In the genomic region with DNA sequence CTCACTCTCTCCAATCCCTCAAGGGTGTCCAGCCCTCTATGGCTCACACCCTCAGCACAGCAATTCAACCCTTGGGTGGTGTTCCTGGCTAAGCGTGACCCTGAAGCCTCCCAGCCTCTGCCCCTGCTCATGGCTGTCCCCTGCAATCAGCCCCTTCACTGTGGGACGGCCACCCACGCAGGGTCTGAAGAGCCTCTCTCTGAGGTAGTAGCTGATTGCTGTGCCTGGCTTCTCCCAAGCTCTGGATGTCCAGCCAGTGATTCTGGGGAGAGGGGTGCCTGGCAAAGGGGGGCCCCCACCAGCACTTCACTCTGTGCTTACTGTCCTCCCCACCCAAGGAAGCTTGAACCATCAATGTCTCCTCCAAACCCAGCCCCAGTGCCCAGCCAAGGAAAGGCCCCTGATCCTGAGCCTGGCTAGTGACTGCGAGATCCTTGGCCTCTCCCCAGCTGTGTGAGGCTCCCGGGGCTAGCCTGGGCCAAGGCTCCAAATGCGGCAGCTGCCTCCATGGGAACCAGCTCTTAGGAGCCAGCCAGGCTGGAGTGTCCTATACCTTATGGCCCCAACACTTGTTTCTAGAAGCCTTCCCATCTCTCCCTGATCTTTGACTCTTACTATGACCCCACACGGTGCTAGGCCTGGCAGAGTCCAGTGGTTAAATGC, we compare ENCODE assay signal across 1 cellular context.
TF ChIP-seq lines count a peak whose summit lies in the region.

No MANE protein-coding gene starts in this region.

TF ChIP-seq in GM23338, 12 proteins besides CTCF, POLR2A, EP300 and RAD21 (continued from another document):
- TF ChIP-seq, protein P1, sequence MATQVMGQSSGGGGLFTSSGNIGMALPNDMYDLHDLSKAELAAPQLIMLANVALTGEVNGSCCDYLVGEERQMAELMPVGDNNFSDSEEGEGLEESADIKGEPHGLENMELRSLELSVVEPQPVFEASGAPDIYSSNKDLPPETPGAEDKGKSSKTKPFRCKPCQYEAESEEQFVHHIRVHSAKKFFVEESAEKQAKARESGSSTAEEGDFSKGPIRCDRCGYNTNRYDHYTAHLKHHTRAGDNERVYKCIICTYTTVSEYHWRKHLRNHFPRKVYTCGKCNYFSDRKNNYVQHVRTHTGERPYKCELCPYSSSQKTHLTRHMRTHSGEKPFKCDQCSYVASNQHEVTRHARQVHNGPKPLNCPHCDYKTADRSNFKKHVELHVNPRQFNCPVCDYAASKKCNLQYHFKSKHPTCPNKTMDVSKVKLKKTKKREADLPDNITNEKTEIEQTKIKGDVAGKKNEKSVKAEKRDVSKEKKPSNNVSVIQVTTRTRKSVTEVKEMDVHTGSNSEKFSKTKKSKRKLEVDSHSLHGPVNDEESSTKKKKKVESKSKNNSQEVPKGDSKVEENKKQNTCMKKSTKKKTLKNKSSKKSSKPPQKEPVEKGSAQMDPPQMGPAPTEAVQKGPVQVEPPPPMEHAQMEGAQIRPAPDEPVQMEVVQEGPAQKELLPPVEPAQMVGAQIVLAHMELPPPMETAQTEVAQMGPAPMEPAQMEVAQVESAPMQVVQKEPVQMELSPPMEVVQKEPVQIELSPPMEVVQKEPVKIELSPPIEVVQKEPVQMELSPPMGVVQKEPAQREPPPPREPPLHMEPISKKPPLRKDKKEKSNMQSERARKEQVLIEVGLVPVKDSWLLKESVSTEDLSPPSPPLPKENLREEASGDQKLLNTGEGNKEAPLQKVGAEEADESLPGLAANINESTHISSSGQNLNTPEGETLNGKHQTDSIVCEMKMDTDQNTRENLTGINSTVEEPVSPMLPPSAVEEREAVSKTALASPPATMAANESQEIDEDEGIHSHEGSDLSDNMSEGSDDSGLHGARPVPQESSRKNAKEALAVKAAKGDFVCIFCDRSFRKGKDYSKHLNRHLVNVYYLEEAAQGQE (IDR thresholded peaks at IDR 0.05; ENCODE audit: unreplicated experiment), result no peak
- TF ChIP-seq POLR2AphosphoS5 (IDR thresholded peaks at IDR 0.05; ENCODE audit: low read depth), result no peak
- no peak for TF ChIP-seq ZNF331 (CRISPR knock-in tag; IDR thresholded peaks at IDR 0.05; ENCODE audit: low read depth)
- no peak for TF ChIP-seq STAT1 (IDR thresholded peaks at IDR 0.05; ENCODE audit: unreplicated experiment)
- no peak for TF ChIP-seq EZH2phosphoT487 (IDR thresholded peaks at IDR 0.05; ENCODE audit: unreplicated experiment)
- TF ChIP-seq, protein P2, sequence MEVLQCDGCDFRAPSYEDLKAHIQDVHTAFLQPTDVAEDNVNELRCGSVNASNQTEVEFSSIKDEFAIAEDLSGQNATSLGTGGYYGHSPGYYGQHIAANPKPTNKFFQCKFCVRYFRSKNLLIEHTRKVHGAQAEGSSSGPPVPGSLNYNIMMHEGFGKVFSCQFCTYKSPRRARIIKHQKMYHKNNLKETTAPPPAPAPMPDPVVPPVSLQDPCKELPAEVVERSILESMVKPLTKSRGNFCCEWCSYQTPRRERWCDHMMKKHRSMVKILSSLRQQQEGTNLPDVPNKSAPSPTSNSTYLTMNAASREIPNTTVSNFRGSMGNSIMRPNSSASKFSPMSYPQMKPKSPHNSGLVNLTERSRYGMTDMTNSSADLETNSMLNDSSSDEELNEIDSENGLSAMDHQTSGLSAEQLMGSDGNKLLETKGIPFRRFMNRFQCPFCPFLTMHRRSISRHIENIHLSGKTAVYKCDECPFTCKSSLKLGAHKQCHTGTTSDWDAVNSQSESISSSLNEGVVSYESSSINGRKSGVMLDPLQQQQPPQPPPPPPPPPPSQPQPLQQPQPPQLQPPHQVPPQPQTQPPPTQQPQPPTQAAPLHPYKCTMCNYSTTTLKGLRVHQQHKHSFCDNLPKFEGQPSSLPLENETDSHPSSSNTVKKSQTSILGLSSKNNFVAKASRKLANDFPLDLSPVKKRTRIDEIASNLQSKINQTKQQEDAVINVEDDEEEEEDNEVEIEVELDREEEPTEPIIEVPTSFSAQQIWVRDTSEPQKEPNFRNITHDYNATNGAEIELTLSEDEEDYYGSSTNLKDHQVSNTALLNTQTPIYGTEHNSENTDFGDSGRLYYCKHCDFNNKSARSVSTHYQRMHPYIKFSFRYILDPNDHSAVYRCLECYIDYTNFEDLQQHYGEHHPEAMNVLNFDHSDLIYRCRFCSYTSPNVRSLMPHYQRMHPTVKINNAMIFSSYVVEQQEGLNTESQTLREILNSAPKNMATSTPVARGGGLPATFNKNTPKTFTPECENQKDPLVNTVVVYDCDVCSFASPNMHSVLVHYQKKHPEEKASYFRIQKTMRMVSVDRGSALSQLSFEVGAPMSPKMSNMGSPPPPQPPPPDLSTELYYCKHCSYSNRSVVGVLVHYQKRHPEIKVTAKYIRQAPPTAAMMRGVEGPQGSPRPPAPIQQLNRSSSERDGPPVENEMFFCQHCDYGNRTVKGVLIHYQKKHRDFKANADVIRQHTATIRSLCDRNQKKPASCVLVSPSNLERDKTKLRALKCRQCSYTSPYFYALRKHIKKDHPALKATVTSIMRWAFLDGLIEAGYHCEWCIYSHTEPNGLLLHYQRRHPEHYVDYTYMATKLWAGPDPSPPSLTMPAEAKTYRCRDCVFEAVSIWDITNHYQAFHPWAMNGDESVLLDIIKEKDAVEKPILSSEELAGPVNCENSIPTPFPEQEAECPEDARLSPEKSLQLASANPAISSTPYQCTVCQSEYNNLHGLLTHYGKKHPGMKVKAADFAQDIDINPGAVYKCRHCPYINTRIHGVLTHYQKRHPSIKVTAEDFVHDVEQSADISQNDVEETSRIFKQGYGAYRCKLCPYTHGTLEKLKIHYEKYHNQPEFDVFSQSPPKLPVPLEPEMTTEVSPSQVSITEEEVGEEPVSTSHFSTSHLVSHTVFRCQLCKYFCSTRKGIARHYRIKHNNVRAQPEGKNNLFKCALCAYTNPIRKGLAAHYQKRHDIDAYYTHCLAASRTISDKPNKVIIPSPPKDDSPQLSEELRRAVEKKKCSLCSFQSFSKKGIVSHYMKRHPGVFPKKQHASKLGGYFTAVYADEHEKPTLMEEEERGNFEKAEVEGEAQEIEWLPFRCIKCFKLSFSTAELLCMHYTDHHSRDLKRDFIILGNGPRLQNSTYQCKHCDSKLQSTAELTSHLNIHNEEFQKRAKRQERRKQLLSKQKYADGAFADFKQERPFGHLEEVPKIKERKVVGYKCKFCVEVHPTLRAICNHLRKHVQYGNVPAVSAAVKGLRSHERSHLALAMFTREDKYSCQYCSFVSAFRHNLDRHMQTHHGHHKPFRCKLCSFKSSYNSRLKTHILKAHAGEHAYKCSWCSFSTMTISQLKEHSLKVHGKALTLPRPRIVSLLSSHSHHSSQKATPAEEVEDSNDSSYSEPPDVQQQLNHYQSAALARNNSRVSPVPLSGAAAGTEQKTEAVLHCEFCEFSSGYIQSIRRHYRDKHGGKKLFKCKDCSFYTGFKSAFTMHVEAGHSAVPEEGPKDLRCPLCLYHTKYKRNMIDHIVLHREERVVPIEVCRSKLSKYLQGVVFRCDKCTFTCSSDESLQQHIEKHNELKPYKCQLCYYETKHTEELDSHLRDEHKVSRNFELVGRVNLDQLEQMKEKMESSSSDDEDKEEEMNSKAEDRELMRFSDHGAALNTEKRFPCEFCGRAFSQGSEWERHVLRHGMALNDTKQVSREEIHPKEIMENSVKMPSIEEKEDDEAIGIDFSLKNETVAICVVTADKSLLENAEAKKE (CRISPR knock-in tag; IDR thresholded peaks at IDR 0.05), result no peak
